ENCODE assay signal across 1 cellular context in genomic region chr9:137204731-137205125, GRCh38.
TF ChIP-seq lines count a peak whose summit lies in the region.

No MANE protein-coding gene starts in this region.

TF ChIP-seq in HEK293, 187 proteins besides CTCF, POLR2A, EP300 and RAD21 (continued from another document):
- TF ChIP-seq ZSCAN18 (tag by site-specific recombination; IDR thresholded peaks at IDR 0.05), result no peak
